2 cellular contexts compared by ENCODE assay signal in the genomic region with DNA sequence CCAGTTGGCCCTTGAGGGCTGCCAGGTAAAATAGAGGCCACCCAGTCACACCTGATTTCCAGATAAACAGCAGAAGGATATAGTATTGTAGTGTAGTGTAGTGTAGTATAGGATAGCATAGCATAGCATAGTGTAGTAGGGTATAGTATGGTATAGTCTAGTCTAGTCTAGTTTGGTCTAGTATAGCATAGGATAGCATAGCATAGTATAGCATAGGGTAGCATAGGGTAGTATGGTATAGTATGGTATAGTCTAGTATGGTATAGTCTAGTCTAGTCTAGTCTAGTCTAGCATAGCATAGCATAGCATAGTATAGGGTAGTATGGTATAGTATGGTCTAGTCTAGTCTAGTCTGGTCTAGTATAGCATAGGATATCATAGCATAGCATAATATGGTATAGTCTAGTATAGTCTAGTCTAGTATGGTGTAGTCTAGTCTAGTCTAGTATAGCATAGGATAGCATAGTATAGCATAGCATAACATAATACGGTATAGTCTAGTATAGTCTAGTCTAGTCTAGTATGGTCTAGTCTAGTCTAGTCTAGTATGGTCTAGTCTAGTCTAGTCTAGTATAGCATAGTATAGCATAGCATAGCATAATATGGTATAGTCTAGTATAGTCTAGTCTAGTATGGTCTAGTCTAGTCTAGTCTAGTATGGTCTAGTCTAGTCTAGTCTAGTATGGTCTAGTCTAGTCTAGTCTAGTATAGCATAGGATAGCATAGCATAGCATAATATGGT.
TF ChIP-seq lines count a peak whose summit lies in the region.

No MANE protein-coding gene starts in this region.

TF ChIP-seq in HEK293, 187 proteins besides CTCF, POLR2A, EP300 and RAD21:
- TF ChIP-seq ZNF211 (tag by site-specific recombination; IDR thresholded peaks at IDR 0.05; ENCODE audit: low read depth): peak; percentile 96
TF ChIP-seq in HEK293: peak in this region for 1; not testable (repeated sequence) for 186.

TF ChIP-seq in K562, 482 proteins besides CTCF, POLR2A, EP300 and RAD21:
- TF ChIP-seq, protein P1, sequence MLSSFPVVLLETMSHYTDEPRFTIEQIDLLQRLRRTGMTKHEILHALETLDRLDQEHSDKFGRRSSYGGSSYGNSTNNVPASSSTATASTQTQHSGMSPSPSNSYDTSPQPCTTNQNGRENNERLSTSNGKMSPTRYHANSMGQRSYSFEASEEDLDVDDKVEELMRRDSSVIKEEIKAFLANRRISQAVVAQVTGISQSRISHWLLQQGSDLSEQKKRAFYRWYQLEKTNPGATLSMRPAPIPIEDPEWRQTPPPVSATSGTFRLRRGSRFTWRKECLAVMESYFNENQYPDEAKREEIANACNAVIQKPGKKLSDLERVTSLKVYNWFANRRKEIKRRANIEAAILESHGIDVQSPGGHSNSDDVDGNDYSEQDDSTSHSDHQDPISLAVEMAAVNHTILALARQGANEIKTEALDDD (IDR thresholded peaks at IDR 0.05): peak; percentile 91
TF ChIP-seq in K562: peak in this region for 1; not testable (repeated sequence) for 481.
